12 cellular contexts compared by ENCODE assay signal in genomic region chr22:42635531-42635930, GRCh38. TPM values are rescaled to one million over a fixed set of nuclear protein-coding genes. Genes with fewer than 3 reads are reported as not detected.
DNase-seq lines count a peak whose midpoint lies in the region; ATAC-seq and TF ChIP-seq lines count a peak whose summit lies in the region.
"Had no signal": no experiment of that assay in that cellular context is flagged by ENCODE, and none has a peak within 500 bp of the region (broad histone marks: within the 10 kb centered on the region; RNA-seq: fewer than 3 reads in every experiment).

No MANE protein-coding gene starts in this region.

- no peak for TF ChIP-seq CTCF in sigmoid colon (IDR thresholded peaks at IDR 0.05)
- no peak for TF ChIP-seq CTCF in CD4-positive, alpha-beta T cell (IDR thresholded peaks at IDR 0.05)

- no peaks in the 10 kb centered on the region for H3K9me3 ChIP-seq in sigmoid colon
- no peaks in the 10 kb centered on the region for H3K9me3 ChIP-seq in CD4-positive, alpha-beta T cell (ENCODE audit: control insufficient read depth, low read length)
- H3K9me3 ChIP-seq: prostate gland had no signal

- 57 to 78% methylated on average over 3 of the region's 3 CpGs for WGBS in sigmoid colon, 2 donors

- H3K4me1 Mint-ChIP-seq in CD4-positive, alpha-beta T cell (ENCODE audit: low read depth), result no peaks in the 10 kb centered on the region
- H3K4me1 Mint-ChIP-seq: endodermal cell had no signal

- intact Hi-C loops in sigmoid colon (cut with DNase I), result no loop called here
- intact Hi-C loops in CD4-positive, alpha-beta T cell (cut with DNase I, micrococcal nuclease), result no loop called here

- H3K36me3 ChIP-seq in sigmoid colon, result peaks cover 5 to 51% (median 28%) of the 10 kb centered on the region in 4 donors

- H3K27me3 Mint-ChIP-seq in CD4-positive, alpha-beta T cell, result no peaks in the 10 kb centered on the region
- H3K27me3 Mint-ChIP-seq: activated B cell treated with CpG ODN at 0.5 μM for 24 hours had no signal

- H3K9me3 Mint-ChIP-seq in CD4-positive, alpha-beta T cell, result no peaks in the 10 kb centered on the region
- H3K9me3 Mint-ChIP-seq: activated B cell treated with CpG ODN at 0.5 μM for 24 hours, endodermal cell had no signal

- POLR2A ChIA-PET in CD4-positive, alpha-beta T cell (lab: Charles Lee), result no interaction called here

- TF ChIP-seq POLR2A in sigmoid colon (IDR thresholded peaks at IDR 0.05), result no peak

- H3K27ac Mint-ChIP-seq in CD4-positive, alpha-beta T cell, result no peak overlapping the region
- H3K27ac Mint-ChIP-seq: activated B cell treated with CpG ODN at 0.5 μM for 24 hours had no signal

- TF ChIP-seq EP300 in sigmoid colon (IDR thresholded peaks at IDR 0.05), result peak in 2 of 4 donors; percentile 10 to 76

- DNase-seq in EH (ENCODE audit: low read depth) (peak; percentile 97), SW 1271 (lab: John Stamatoyannopoulos, UW) (peak; percentile 90 to 92), glomerular visceral epithelial cell (ENCODE audit: extremely low spot score) (peak; percentile 85), sigmoid colon (peak; percentile 88), DMS153 (lab: John Stamatoyannopoulos, UW) (no peak), hippocampal formation (lab: John Stamatoyannopoulos, UW) (no peak)
- no peak for DNase-seq in CD4-positive, alpha-beta T cell
- DNase-seq: activated B cell treated with CpG ODN at 0.5 μM for 24 hours, endodermal cell, NCI-H1930 had no signal

- CTCF ChIA-PET in CD4-positive, alpha-beta T cell (lab: Charles Lee), result no interaction called here

- ATAC-seq in HG03280 (IDR thresholded peaks at IDR 0.05; ENCODE audit: unreplicated experiment), result no peak
- ATAC-seq in CD4-positive, alpha-beta T cell (ENCODE audit: poor library complexity), result no peak

- peak overlapping the region; percentile 77 to 87 (median 81) for H3K27ac ChIP-seq in sigmoid colon
- H3K27ac ChIP-seq in CD4-positive, alpha-beta T cell (ENCODE audit: low read depth, low read length), result no peak overlapping the region
- H3K27ac ChIP-seq: prostate gland had no signal

- H3K4me1 ChIP-seq in sigmoid colon, result peaks cover 0 to 30% (median 21%) of the 10 kb centered on the region in 4 donors
- H3K4me1 ChIP-seq: prostate gland had no signal

- H3K4me3 Mint-ChIP-seq in CD4-positive, alpha-beta T cell, result no peak overlapping the region
- H3K4me3 Mint-ChIP-seq: activated B cell treated with CpG ODN at 0.5 μM for 24 hours, endodermal cell had no signal

- H3K36me3 Mint-ChIP-seq in CD4-positive, alpha-beta T cell (ENCODE audit: low read depth), result peaks cover 37% of the 10 kb centered on the region

- H3K27me3 ChIP-seq in sigmoid colon, result no peaks in the 10 kb centered on the region
- H3K27me3 ChIP-seq in CD4-positive, alpha-beta T cell (ENCODE audit: control insufficient read depth, insufficient read depth, low read length), result no peaks in the 10 kb centered on the region

- no peak overlapping the region for H3K4me3 ChIP-seq in sigmoid colon
- H3K4me3 ChIP-seq: prostate gland had no signal

RNA-seq across cellular contexts. Expression of gene ATP5MGL, which starts 4.9 kb away (rescaled TPM):
- total RNA-seq in sigmoid colon, result under 1 TPM in 1 of 4 donors, not detected in 3; 0.66 TPM
- under 1 TPM in 1 of 3 donors, not detected in 2; 0.25 TPM for polyA plus RNA-seq in sigmoid colon
- total RNA-seq in CD4-positive, alpha-beta T cell, result 1 to 10 TPM; 4.3 to 5.3 TPM
- total RNA-seq: prostate gland had no signal

RNA-seq across cellular contexts. Expression of gene CYB5R3, which starts 13.7 kb away (rescaled TPM):
- total RNA-seq in sigmoid colon, result 100 to 1,000 TPM in 2 of 4 donors, 10 to 100 TPM in 2; 71.5 to 156 (median 88.6) TPM
- polyA plus RNA-seq in sigmoid colon, result 100 to 1,000 TPM in 1 of 3 donors, 10 to 100 TPM in 2; 44.9 to 158 (median 78.7) TPM
- total RNA-seq in CD4-positive, alpha-beta T cell, result 10 to 100 TPM; 39.8 to 41.2 TPM

RNA-seq across cellular contexts. Expression of gene POLDIP3, which starts 20.8 kb away (rescaled TPM):
- total RNA-seq in sigmoid colon, result 10 to 100 TPM; 30.2 to 41.4 (median 34.5) TPM
- polyA plus RNA-seq in sigmoid colon, result 10 to 100 TPM; 25.8 to 45.9 (median 29.6) TPM
- total RNA-seq in CD4-positive, alpha-beta T cell, result 10 to 100 TPM; 77.7 to 80.7 TPM

Comparison
In these comparisons a context has a peak if more than half of its experiments do, and no peak if none do; other contexts are left out.
1. DNase-seq: peak in EH (single experiment), SW 1271 (2 of 2), glomerular visceral epithelial cell (single experiment) and sigmoid colon (single experiment); none in DMS153 (single experiment), CD4-positive, alpha-beta T cell (0 of 10) and hippocampal formation (0 of 2).